1 cellular context compared by ENCODE assay signal in the genomic region with DNA sequence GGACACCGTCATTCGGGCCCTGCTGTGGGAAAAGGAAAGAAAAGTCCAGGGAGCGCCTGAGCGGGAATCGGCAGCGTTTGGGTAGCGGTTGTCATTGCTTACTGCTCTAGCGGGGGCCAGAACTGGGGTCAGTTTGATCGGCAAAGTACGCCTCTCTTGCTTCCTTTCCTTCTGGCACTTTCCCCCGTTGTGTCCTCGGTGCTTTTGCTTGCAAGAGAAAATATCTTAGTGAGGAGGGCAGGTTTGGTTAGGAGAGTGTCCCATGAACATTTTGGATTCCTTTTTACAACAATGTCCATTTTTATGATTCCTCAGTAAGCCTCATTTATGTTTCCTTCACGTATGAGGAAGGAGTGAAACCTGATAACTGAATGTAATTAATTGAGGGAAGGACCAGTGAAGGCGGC.
TF ChIP-seq lines count a peak whose summit lies in the region.

No MANE protein-coding gene starts in this region.

TF ChIP-seq in K562, 482 proteins besides CTCF, POLR2A, EP300 and RAD21 (continues in another document):
- TF ChIP-seq SMARCE1 (IDR thresholded peaks at IDR 0.05): peak; percentile 47; the same call in 1 of the 2 replicates
- no peak for TF ChIP-seq MAFG (tag; conservative IDR thresholded peaks at IDR 0.05)
- no peak for TF ChIP-seq SIX5 (IDR thresholded peaks at IDR 0.05; ENCODE audit: borderline replicate concordance in 1 of 2, insufficient read depth in 1 of 2, low read depth in 1 of 2, low read length in 2 of 2)
- no peak for TF ChIP-seq PHB (CRISPR knock-in tag; IDR thresholded peaks at IDR 0.05)
- TF ChIP-seq CBFB (CRISPR knock-in tag; IDR thresholded peaks at IDR 0.05): 0 out of 2 replicates have a peak, but pooled peaks have one; percentile 7
- TF ChIP-seq ELF2 (CRISPR knock-in tag; IDR thresholded peaks at IDR 0.05): no peak
- TF ChIP-seq, protein P1, sequence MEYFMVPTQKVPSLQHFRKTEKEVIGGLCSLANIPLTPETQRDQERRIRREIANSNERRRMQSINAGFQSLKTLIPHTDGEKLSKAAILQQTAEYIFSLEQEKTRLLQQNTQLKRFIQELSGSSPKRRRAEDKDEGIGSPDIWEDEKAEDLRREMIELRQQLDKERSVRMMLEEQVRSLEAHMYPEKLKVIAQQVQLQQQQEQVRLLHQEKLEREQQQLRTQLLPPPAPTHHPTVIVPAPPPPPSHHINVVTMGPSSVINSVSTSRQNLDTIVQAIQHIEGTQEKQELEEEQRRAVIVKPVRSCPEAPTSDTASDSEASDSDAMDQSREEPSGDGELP (CRISPR knock-in tag; IDR thresholded peaks at IDR 0.05; ENCODE audit: borderline replicate concordance): 0 out of 2 replicates have a peak, but pooled peaks have one; percentile 21
- TF ChIP-seq FOXK2 (conservative IDR thresholded peaks at IDR 0.05 in 1 of 2, IDR thresholded peaks at IDR 0.05 in 1 of 2; ENCODE audit: low read depth in 2 of 2): no peak
- no peak for TF ChIP-seq CHD2 (IDR thresholded peaks at IDR 0.05; ENCODE audit: low read depth, low read length)
- TF ChIP-seq ASH1L (IDR thresholded peaks at IDR 0.05; ENCODE audit: borderline replicate concordance, low read depth, partially characterized antibody): no peak
- TF ChIP-seq FOXM1 (IDR thresholded peaks at IDR 0.05; ENCODE audit: low read depth): no peak
- 0 out of 2 replicates have a peak, but pooled peaks have one; percentile 0 for TF ChIP-seq FOXM1 (CRISPR knock-in tag; IDR thresholded peaks at IDR 0.05; ENCODE audit: low read depth)
- TF ChIP-seq CBFA2T2 (conservative IDR thresholded peaks at IDR 0.05): no peak
- peak; percentile 32; the same call in 1 of the 2 replicates for TF ChIP-seq NFRKB (IDR thresholded peaks at IDR 0.05; ENCODE audit: low read depth)
- TF ChIP-seq TOE1 (IDR thresholded peaks at IDR 0.05; ENCODE audit: borderline replicate concordance): 0 out of 2 replicates have a peak, but pooled peaks have one; percentile 58
- TF ChIP-seq TOE1 (CRISPR knock-in tag; IDR thresholded peaks at IDR 0.05; ENCODE audit: borderline replicate concordance, low read depth): no peak
- 0 out of 2 replicates have a peak, but pooled peaks have one; percentile 31 for TF ChIP-seq MXI1 (IDR thresholded peaks at IDR 0.05; ENCODE audit: low read depth, low read length)
- TF ChIP-seq, protein P2, sequence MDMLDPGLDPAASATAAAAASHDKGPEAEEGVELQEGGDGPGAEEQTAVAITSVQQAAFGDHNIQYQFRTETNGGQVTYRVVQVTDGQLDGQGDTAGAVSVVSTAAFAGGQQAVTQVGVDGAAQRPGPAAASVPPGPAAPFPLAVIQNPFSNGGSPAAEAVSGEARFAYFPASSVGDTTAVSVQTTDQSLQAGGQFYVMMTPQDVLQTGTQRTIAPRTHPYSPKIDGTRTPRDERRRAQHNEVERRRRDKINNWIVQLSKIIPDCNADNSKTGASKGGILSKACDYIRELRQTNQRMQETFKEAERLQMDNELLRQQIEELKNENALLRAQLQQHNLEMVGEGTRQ (CRISPR knock-in tag; IDR thresholded peaks at IDR 0.05): no peak
- no peak for TF ChIP-seq ZNF77 (CRISPR knock-in tag; IDR thresholded peaks at IDR 0.05)
- TF ChIP-seq, protein P3, sequence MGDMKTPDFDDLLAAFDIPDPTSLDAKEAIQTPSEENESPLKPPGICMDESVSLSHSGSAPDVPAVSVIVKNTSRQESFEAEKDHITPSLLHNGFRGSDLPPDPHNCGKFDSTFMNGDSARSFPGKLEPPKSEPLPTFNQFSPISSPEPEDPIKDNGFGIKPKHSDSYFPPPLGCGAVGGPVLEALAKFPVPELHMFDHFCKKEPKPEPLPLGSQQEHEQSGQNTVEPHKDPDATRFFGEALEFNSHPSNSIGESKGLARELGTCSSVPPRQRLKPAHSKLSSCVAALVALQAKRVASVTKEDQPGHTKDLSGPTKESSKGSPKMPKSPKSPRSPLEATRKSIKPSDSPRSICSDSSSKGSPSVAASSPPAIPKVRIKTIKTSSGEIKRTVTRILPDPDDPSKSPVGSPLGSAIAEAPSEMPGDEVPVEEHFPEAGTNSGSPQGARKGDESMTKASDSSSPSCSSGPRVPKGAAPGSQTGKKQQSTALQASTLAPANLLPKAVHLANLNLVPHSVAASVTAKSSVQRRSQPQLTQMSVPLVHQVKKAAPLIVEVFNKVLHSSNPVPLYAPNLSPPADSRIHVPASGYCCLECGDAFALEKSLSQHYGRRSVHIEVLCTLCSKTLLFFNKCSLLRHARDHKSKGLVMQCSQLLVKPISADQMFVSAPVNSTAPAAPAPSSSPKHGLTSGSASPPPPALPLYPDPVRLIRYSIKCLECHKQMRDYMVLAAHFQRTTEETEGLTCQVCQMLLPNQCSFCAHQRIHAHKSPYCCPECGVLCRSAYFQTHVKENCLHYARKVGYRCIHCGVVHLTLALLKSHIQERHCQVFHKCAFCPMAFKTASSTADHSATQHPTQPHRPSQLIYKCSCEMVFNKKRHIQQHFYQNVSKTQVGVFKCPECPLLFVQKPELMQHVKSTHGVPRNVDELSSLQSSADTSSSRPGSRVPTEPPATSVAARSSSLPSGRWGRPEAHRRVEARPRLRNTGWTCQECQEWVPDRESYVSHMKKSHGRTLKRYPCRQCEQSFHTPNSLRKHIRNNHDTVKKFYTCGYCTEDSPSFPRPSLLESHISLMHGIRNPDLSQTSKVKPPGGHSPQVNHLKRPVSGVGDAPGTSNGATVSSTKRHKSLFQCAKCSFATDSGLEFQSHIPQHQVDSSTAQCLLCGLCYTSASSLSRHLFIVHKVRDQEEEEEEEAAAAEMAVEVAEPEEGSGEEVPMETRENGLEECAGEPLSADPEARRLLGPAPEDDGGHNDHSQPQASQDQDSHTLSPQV (IDR thresholded peaks at IDR 0.05): no peak
- no peak for TF ChIP-seq ARID2 (IDR thresholded peaks at IDR 0.05)
- TF ChIP-seq BCL6 (CRISPR knock-in tag; IDR thresholded peaks at IDR 0.05): no peak
- TF ChIP-seq, protein P4, sequence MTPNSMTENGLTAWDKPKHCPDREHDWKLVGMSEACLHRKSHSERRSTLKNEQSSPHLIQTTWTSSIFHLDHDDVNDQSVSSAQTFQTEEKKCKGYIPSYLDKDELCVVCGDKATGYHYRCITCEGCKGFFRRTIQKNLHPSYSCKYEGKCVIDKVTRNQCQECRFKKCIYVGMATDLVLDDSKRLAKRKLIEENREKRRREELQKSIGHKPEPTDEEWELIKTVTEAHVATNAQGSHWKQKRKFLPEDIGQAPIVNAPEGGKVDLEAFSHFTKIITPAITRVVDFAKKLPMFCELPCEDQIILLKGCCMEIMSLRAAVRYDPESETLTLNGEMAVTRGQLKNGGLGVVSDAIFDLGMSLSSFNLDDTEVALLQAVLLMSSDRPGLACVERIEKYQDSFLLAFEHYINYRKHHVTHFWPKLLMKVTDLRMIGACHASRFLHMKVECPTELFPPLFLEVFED (CRISPR knock-in tag; conservative IDR thresholded peaks at IDR 0.05): peak; percentile 73; the same call in 1 of the 2 replicates
- no peak for TF ChIP-seq ZNF146 (CRISPR knock-in tag; IDR thresholded peaks at IDR 0.05; ENCODE audit: unreplicated experiment)
- TF ChIP-seq ESRRA (IDR thresholded peaks at IDR 0.05; ENCODE audit: borderline replicate concordance, low read depth): no peak
- TF ChIP-seq, protein P5, sequence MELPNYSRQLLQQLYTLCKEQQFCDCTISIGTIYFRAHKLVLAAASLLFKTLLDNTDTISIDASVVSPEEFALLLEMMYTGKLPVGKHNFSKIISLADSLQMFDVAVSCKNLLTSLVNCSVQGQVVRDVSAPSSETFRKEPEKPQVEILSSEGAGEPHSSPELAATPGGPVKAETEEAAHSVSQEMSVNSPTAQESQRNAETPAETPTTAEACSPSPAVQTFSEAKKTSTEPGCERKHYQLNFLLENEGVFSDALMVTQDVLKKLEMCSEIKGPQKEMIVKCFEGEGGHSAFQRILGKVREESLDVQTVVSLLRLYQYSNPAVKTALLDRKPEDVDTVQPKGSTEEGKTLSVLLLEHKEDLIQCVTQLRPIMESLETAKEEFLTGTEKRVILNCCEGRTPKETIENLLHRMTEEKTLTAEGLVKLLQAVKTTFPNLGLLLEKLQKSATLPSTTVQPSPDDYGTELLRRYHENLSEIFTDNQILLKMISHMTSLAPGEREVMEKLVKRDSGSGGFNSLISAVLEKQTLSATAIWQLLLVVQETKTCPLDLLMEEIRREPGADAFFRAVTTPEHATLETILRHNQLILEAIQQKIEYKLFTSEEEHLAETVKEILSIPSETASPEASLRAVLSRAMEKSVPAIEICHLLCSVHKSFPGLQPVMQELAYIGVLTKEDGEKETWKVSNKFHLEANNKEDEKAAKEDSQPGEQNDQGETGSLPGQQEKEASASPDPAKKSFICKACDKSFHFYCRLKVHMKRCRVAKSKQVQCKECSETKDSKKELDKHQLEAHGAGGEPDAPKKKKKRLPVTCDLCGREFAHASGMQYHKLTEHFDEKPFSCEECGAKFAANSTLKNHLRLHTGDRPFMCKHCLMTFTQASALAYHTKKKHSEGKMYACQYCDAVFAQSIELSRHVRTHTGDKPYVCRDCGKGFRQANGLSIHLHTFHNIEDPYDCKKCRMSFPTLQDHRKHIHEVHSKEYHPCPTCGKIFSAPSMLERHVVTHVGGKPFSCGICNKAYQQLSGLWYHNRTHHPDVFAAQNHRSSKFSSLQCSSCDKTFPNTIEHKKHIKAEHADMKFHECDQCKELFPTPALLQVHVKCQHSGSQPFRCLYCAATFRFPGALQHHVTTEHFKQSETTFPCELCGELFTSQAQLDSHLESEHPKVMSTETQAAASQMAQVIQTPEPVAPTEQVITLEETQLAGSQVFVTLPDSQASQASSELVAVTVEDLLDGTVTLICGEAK (IDR thresholded peaks at IDR 0.05): 0 out of 2 replicates have a peak, but pooled peaks have one; percentile 44
- TF ChIP-seq, protein P5 (CRISPR knock-in tag; IDR thresholded peaks at IDR 0.05): no peak
- TF ChIP-seq MBD2 (IDR thresholded peaks at IDR 0.05; ENCODE audit: borderline replicate concordance, low read depth): 0 out of 2 replicates have a peak, but pooled peaks have one; percentile 0
- TF ChIP-seq ZNF695 (CRISPR knock-in tag; IDR thresholded peaks at IDR 0.05): 0 out of 2 replicates have a peak, but pooled peaks have one; percentile 17
- no peak for TF ChIP-seq ILK (tag; IDR thresholded peaks at IDR 0.05; ENCODE audit: borderline replicate concordance, low read depth)
- TF ChIP-seq GABPB1 (CRISPR knock-in tag; IDR thresholded peaks at IDR 0.05): 0 out of 2 replicates have a peak, but pooled peaks have one; percentile 5
- peak; percentile 30 for TF ChIP-seq FOSL1 (tag; conservative IDR thresholded peaks at IDR 0.05)
- no peak for TF ChIP-seq EGR1 (conservative IDR thresholded peaks at IDR 0.05)
- TF ChIP-seq TEAD4 (IDR thresholded peaks at IDR 0.05; ENCODE audit: low read length): no peak
- no peak for TF ChIP-seq TEAD4 (CRISPR knock-in tag; IDR thresholded peaks at IDR 0.05; ENCODE audit: borderline replicate concordance)
- 0 out of 2 replicates have a peak, but pooled peaks have one; percentile 44 for TF ChIP-seq ZNF133 (CRISPR knock-in tag; IDR thresholded peaks at IDR 0.05)
- TF ChIP-seq NFIC (IDR thresholded peaks at IDR 0.05): no peak
- no peak for TF ChIP-seq E2F3 (CRISPR knock-in tag; IDR thresholded peaks at IDR 0.05)
- no peak for TF ChIP-seq ETV6 (IDR thresholded peaks at IDR 0.05; ENCODE audit: borderline replicate concordance in 1 of 2, low read depth in 2 of 2, low read length in 1 of 2)
- no peak for TF ChIP-seq ETV6 (CRISPR knock-in tag; IDR thresholded peaks at IDR 0.05; ENCODE audit: borderline replicate concordance)
- no peak for TF ChIP-seq SIRT6 (IDR thresholded peaks at IDR 0.05; ENCODE audit: low read depth, low read length)
- TF ChIP-seq PHB2 (IDR thresholded peaks at IDR 0.05; ENCODE audit: low read depth): no peak
- TF ChIP-seq SUPT5H (IDR thresholded peaks at IDR 0.05): peak; percentile 14; the same call in 1 of the 2 replicates
- TF ChIP-seq ETV1 (tag; conservative IDR thresholded peaks at IDR 0.05; ENCODE audit: low read depth): 0 out of 2 replicates have a peak, but pooled peaks have one; percentile 12
- TF ChIP-seq ARNT (IDR thresholded peaks at IDR 0.05): no peak
- TF ChIP-seq GATAD2B (IDR thresholded peaks at IDR 0.05; ENCODE audit: borderline replicate concordance): no peak
- TF ChIP-seq ZNF75A (CRISPR knock-in tag; IDR thresholded peaks at IDR 0.05): peak; percentile 7
- TF ChIP-seq, protein P6, sequence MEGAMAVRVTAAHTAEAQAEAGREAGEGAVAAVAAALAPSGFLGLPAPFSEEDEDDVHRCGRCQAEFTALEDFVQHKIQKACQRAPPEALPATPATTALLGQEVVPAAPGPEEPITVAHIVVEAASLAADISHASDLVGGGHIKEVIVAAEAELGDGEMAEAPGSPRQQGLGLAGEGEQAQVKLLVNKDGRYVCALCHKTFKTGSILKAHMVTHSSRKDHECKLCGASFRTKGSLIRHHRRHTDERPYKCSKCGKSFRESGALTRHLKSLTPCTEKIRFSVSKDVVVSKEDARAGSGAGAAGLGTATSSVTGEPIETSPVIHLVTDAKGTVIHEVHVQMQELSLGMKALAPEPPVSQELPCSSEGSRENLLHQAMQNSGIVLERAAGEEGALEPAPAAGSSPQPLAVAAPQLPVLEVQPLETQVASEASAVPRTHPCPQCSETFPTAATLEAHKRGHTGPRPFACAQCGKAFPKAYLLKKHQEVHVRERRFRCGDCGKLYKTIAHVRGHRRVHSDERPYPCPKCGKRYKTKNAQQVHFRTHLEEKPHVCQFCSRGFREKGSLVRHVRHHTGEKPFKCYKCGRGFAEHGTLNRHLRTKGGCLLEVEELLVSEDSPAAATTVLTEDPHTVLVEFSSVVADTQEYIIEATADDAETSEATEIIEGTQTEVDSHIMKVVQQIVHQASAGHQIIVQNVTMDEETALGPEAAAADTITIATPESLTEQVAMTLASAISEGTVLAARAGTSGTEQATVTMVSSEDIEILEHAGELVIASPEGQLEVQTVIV (CRISPR knock-in tag; IDR thresholded peaks at IDR 0.05; ENCODE audit: borderline replicate concordance): no peak
